ENCODE assay signal across 13 cellular contexts in the genomic region with DNA sequence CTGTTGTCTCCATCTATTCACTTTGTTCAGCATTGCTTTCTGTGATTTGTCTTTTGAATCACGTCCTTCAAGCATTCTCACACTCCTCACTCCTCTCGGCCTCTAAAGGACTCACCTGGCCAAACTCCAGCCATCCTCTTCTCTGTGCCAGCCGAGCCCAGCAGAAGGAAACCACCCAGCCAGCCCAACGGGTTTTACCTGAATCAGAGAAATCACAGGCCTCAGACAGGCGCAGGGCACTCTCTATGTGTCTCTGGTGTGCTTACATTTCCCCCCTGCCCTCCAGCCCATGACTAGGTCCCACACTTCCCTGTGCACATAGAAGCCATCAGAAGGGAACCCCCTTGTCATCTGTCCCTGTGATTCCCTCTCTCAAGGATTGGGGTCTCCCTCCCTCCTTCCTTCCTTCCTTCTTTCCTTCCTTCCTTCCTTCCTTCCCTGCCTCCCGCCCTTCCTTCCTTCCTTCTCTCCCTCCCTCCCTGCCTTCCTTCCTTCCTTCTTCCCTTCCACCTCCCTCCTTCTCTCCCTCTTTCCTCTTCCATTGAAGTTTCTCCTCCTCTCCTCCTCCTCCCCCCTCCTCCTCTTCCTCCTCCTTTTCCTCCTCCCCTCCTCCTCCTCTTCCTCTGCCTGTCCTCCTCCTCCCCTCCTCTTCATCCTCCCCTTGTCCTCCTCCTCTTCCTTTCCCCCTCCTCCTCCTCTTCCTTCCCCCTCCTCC. TPM values are rescaled to one million over a fixed set of nuclear protein-coding genes. Genes with fewer than 3 reads are reported as not detected.
A peak's percentile ranks its signal among the peaks of the same experiment; 100 is the strongest.
DNase-seq lines count a peak whose midpoint lies in the region; ATAC-seq and TF ChIP-seq lines count a peak whose summit lies in the region.
"Had no signal": no experiment of that assay in that cellular context is flagged by ENCODE, and none has a peak within 500 bp of the region (broad histone marks: within the 10 kb centered on the region; RNA-seq: fewer than 3 reads in every experiment).

No MANE protein-coding gene starts in this region.

- no peak for TF ChIP-seq POLR2A in esophagus squamous epithelium (IDR thresholded peaks at IDR 0.05)

- no peaks in the 10 kb centered on the region for H3K79me2 ChIP-seq in PC-3 (ENCODE audit: low read length)

- no peak for TF ChIP-seq CTCF in PC-3 (conservative IDR thresholded peaks at IDR 0.05; ENCODE audit: low read depth, low read length)
- no peak for TF ChIP-seq CTCF in esophagus squamous epithelium (IDR thresholded peaks at IDR 0.05)
- no peak for TF ChIP-seq CTCF in type B pancreatic cell (conservative IDR thresholded peaks at IDR 0.05)
- no peak for TF ChIP-seq CTCF in WERI-Rb-1 (IDR thresholded peaks at IDR 0.05; ENCODE audit: low read depth, low read length)

- intact Hi-C loops in PC-3 (cut with micrococcal nuclease) = no loop called here
- intact Hi-C loops in esophagus squamous epithelium (cut with DNase I) = no loop called here

- peak overlapping the region; percentile 48 to 60 for H3K4me3 Mint-ChIP-seq in activated T-cell treated with anti-CD3 and anti-CD28 coated beads, Interleukin-2, amount 50 U/mL, for 72 hours
- no peak overlapping the region for H3K4me3 Mint-ChIP-seq in activated T-cell treated with anti-CD3 and anti-CD28 coated beads, Interleukin-2, amount 50 U/mL, for 4 hours
- no peak overlapping the region for H3K4me3 Mint-ChIP-seq in type B pancreatic cell

- no peaks in the 10 kb centered on the region for H3K27me3 Mint-ChIP-seq in activated T-cell treated with anti-CD3 and anti-CD28 coated beads, Interleukin-2, amount 50 U/mL, for 72 hours (ENCODE audit: low read depth)
- no peaks in the 10 kb centered on the region for H3K27me3 Mint-ChIP-seq in activated T-cell treated with anti-CD3 and anti-CD28 coated beads, Interleukin-2, amount 50 U/mL, for 4 hours (ENCODE audit: low read depth)
- H3K27me3 Mint-ChIP-seq in type B pancreatic cell = peaks cover 3% of the 10 kb centered on the region

- H3K4me1 Mint-ChIP-seq in activated T-cell treated with anti-CD3 and anti-CD28 coated beads, Interleukin-2, amount 50 U/mL, for 72 hours (ENCODE audit: low read depth) = peaks cover 31% of the 10 kb centered on the region
- peaks cover 43% of the 10 kb centered on the region for H3K4me1 Mint-ChIP-seq in activated T-cell treated with anti-CD3 and anti-CD28 coated beads, Interleukin-2, amount 50 U/mL, for 4 hours (ENCODE audit: low read depth)
- H3K4me1 Mint-ChIP-seq in type B pancreatic cell (ENCODE audit: unreplicated experiment) = peaks cover 10% of the 10 kb centered on the region

- POLR2A ChIA-PET in PC-3 (lab: Charles Lee; ENCODE audit: unreplicated experiment) = no interaction called here

- peaks cover 0 to 5% of the 10 kb centered on the region in 2 donors for H3K36me3 Mint-ChIP-seq in activated T-cell treated with anti-CD3 and anti-CD28 coated beads, Interleukin-2, amount 50 U/mL, for 72 hours (ENCODE audit: insufficient read depth in 2 of 2)
- no peaks in the 10 kb centered on the region for H3K36me3 Mint-ChIP-seq in activated T-cell treated with anti-CD3 and anti-CD28 coated beads, Interleukin-2, amount 50 U/mL, for 4 hours (ENCODE audit: insufficient read depth)
- H3K36me3 Mint-ChIP-seq in type B pancreatic cell = no peaks in the 10 kb centered on the region

- H3F3A ChIP-seq in PC-3 (ENCODE audit: low read length, unreplicated experiment) = no peaks in the 10 kb centered on the region

- peak overlapping the region; percentile 28 for H3K27ac ChIP-seq in PC-3 (ENCODE audit: low read length)
- peak overlapping the region; percentile 34 to 87 (median 72) for H3K27ac ChIP-seq in esophagus squamous epithelium
- no peak overlapping the region for H3K27ac ChIP-seq in WERI-Rb-1
- H3K27ac ChIP-seq: Peyer's patch had no signal

- CTCF ChIA-PET in PC-3 (lab: Charles Lee) = no interaction called here

- H3K36me3 ChIP-seq in PC-3 (ENCODE audit: low read depth, low read length) (no peaks in the 10 kb centered on the region), esophagus squamous epithelium (no peaks in the 10 kb centered on the region), WERI-Rb-1 (no peaks in the 10 kb centered on the region)
- H3K36me3 ChIP-seq: Peyer's patch had no signal

- H3K4me3 ChIP-seq in PC-3 (ENCODE audit: low read length) (no peak overlapping the region), esophagus squamous epithelium (no peak overlapping the region), WERI-Rb-1 (ENCODE audit: low read depth, low read length) (no peak overlapping the region)
- H3K4me3 ChIP-seq: Peyer's patch had no signal

- H3K27me3 ChIP-seq in PC-3 (ENCODE audit: low read length) = no peaks in the 10 kb centered on the region
- H3K27me3 ChIP-seq in esophagus squamous epithelium = no peaks in the 10 kb centered on the region
- no peaks in the 10 kb centered on the region for H3K27me3 ChIP-seq in WERI-Rb-1 (ENCODE audit: insufficient read depth, low read depth, severe bottlenecking)
- H3K27me3 ChIP-seq: Peyer's patch had no signal

- H3K9ac ChIP-seq in PC-3 (ENCODE audit: low read length) = no peak overlapping the region

- H2AFZ ChIP-seq in PC-3 (ENCODE audit: low read length) = peak overlapping the region; percentile 11; the same call in 1 of the 2 replicates

- no peaks in the 10 kb centered on the region for H4K20me1 ChIP-seq in PC-3 (ENCODE audit: low read length)

- no TSS peak for BruUV-seq in PC-3 (replicated peaks; lab: Mats Ljungman, UMichigan)

- H3K4me1 ChIP-seq in PC-3 (ENCODE audit: insufficient read depth, low read length) (peaks cover 9% of the 10 kb centered on the region), esophagus squamous epithelium (peaks cover 12 to 35% (median 16%) of the 10 kb centered on the region in 3 donors)

- WGBS in esophagus squamous epithelium, 2 donors = 36 to 38% methylated on average over 6 of the region's 6 CpGs

- H3K27ac Mint-ChIP-seq in activated T-cell treated with anti-CD3 and anti-CD28 coated beads, Interleukin-2, amount 50 U/mL, for 72 hours = peak overlapping the region; percentile 94
- peak overlapping the region; percentile 59 for H3K27ac Mint-ChIP-seq in type B pancreatic cell

- DNase-seq in activated T-cell treated with anti-CD3 and anti-CD28 coated beads, Interleukin-2, amount 50 U/mL, for 72 hours = no peak
- no peak for DNase-seq in activated T-cell treated with anti-CD3 and anti-CD28 coated beads, Interleukin-2, amount 50 U/mL, for 4 hours
- peak; percentile 86 for DNase-seq in PC-3
- no peak for DNase-seq in esophagus squamous epithelium (lab: John Stamatoyannopoulos, UW)
- DNase-seq in type B pancreatic cell (ENCODE audit: extremely low spot score, unreplicated experiment) = no peak
- DNase-seq in anterior cingulate cortex (lab: John Stamatoyannopoulos, UW) = no peak
- DNase-seq in stimulated activated naive CD4-positive, alpha-beta T cell (lab: John Stamatoyannopoulos, UW) = no peak
- no peak for DNase-seq in WERI-Rb-1
- DNase-seq: activated CD4-positive, CD25-positive, alpha-beta regulatory T cell; effector CD8-positive, alpha-beta T cell; GF-D8; NCI-H187 treated with DMSO at 0.1 percent for 48 hours; Peyer's patch had no signal

- ATAC-seq in activated T-cell treated with anti-CD3 and anti-CD28 coated beads, Interleukin-2, amount 50 U/mL, for 72 hours (replicated peaks in 1 of 2) = no peak
- no peak for ATAC-seq in activated T-cell treated with anti-CD3 and anti-CD28 coated beads, Interleukin-2, amount 50 U/mL, for 4 hours
- peak; percentile 72 for ATAC-seq in PC-3

- H3K9me3 Mint-ChIP-seq in activated T-cell treated with anti-CD3 and anti-CD28 coated beads, Interleukin-2, amount 50 U/mL, for 72 hours = peaks cover 2 to 4% of the 10 kb centered on the region in 2 donors
- H3K9me3 Mint-ChIP-seq in activated T-cell treated with anti-CD3 and anti-CD28 coated beads, Interleukin-2, amount 50 U/mL, for 4 hours = peaks cover 10% of the 10 kb centered on the region
- H3K9me3 Mint-ChIP-seq in type B pancreatic cell = peaks cover 6% of the 10 kb centered on the region

- H3K9me2 ChIP-seq in PC-3 (replicated peaks; ENCODE audit: low read length) = no peaks in the 10 kb centered on the region

- H3K9me3 ChIP-seq in PC-3 (ENCODE audit: low read length) = no peaks in the 10 kb centered on the region
- peaks cover 0 to 10% (median 8%) of the 10 kb centered on the region in 3 donors for H3K9me3 ChIP-seq in esophagus squamous epithelium
- H3K9me3 ChIP-seq in WERI-Rb-1 (ENCODE audit: severe bottlenecking) = peaks cover 6% of the 10 kb centered on the region

- H3K4me2 ChIP-seq in PC-3 (ENCODE audit: low read length) = peak overlapping the region; percentile 13; the same call in 1 of the 2 replicates

RNA-seq across cellular contexts. Expression of gene ZNF541, which starts 8.8 kb away (rescaled TPM):
- total RNA-seq in activated T-cell treated with anti-CD3 and anti-CD28 coated beads, Interleukin-2, amount 50 U/mL, for 72 hours = under 1 TPM; 0.69 to 0.96 TPM
- under 1 TPM; 0.11 to 0.22 (median 0.13) TPM for total RNA-seq in activated T-cell treated with anti-CD3 and anti-CD28 coated beads, Interleukin-2, amount 50 U/mL, for 4 hours
- total RNA-seq in PC-3 (2014; rRNA removed) = not detected in 2 replicates
- under 1 TPM in 1 of 4 donors, not detected in 3; 0.04 TPM for total RNA-seq in esophagus squamous epithelium
- not detected in 2 replicates for total RNA-seq in type B pancreatic cell (ENCODE audit: low replicate concordance)
- total RNA-seq: Peyer's patch had no signal

RNA-seq across cellular contexts. Expression of gene BICRA, which starts 27.2 kb away (rescaled TPM):
- total RNA-seq in activated T-cell treated with anti-CD3 and anti-CD28 coated beads, Interleukin-2, amount 50 U/mL, for 72 hours = 10 to 100 TPM; 17.0 to 17.9 TPM
- 10 to 100 TPM; 11.8 to 16.3 (median 11.9) TPM for total RNA-seq in activated T-cell treated with anti-CD3 and anti-CD28 coated beads, Interleukin-2, amount 50 U/mL, for 4 hours
- 1.2 and 2.4 TPM in 2 replicates for total RNA-seq in PC-3 (2014; rRNA removed)
- total RNA-seq in esophagus squamous epithelium = 10 to 100 TPM in 1 of 4 donors, 1 to 10 TPM in 3; 1.1 to 17.5 (median 7.0) TPM
- total RNA-seq in type B pancreatic cell (ENCODE audit: low replicate concordance) = 22.9 and 23.5 TPM in 2 replicates

Comparison
In these comparisons a context has a peak if more than half of its experiments do, and no peak if none do; other contexts are left out.
1. H3K4me3 Mint-ChIP-seq: peak in activated T-cell treated with anti-CD3 and anti-CD28 coated beads, Interleukin-2, amount 50 U/mL, for 72 hours (2 of 2); none in activated T-cell treated with anti-CD3 and anti-CD28 coated beads, Interleukin-2, amount 50 U/mL, for 4 hours (single experiment) and type B pancreatic cell (single experiment).